Comparison of ENCODE assay signal across 12 cellular contexts in genomic region chr4:96035727-96036126, GRCh38.
DNase-seq lines count a peak whose midpoint lies in the region; ATAC-seq and TF ChIP-seq lines count a peak whose summit lies in the region.
"Had no signal": no experiment of that assay in that cellular context is flagged by ENCODE, and none has a peak within 500 bp of the region (broad histone marks: within the 10 kb centered on the region; RNA-seq: fewer than 3 reads in every experiment).

No MANE protein-coding gene starts in this region.

- H3K9ac ChIP-seq in colonic mucosa (ENCODE audit: low read depth in 2 of 2, low read length in 2 of 2): no peak overlapping the region

- ATAC-seq in HG03457 (IDR thresholded peaks at IDR 0.05; ENCODE audit: unreplicated experiment): no peak
- ATAC-seq: T-cell had no signal

- H3K36me3 ChIP-seq in colonic mucosa (no peaks in the 10 kb centered on the region), osteoblast (ENCODE audit: insufficient read depth, low read length) (no peaks in the 10 kb centered on the region), ascending aorta (no peaks in the 10 kb centered on the region)
- H3K36me3 ChIP-seq: transverse colon had no signal

- H4K20me1 ChIP-seq in osteoblast (ENCODE audit: insufficient read depth, low read length): no peaks in the 10 kb centered on the region

- no peaks in the 10 kb centered on the region for H3K9me3 ChIP-seq in colonic mucosa
- H3K9me3 ChIP-seq in osteoblast (ENCODE audit: low read depth, low read length): no peaks in the 10 kb centered on the region
- no peaks in the 10 kb centered on the region for H3K9me3 ChIP-seq in ascending aorta
- H3K9me3 ChIP-seq: transverse colon had no signal

- H3K4me3 ChIP-seq in colonic mucosa: no peak overlapping the region
- no peak overlapping the region for H3K4me3 ChIP-seq in osteoblast (ENCODE audit: insufficient read depth, low read length)
- no peak overlapping the region for H3K4me3 ChIP-seq in ascending aorta
- H3K4me3 ChIP-seq: transverse colon had no signal

- peak; percentile 27 for TF ChIP-seq CTCF in colonic mucosa (IDR thresholded peaks at IDR 0.05)
- peak; percentile 52 for TF ChIP-seq CTCF in osteoblast (IDR thresholded peaks at IDR 0.05; ENCODE audit: extremely low read depth, low read depth, low read length)
- peak in 1 of 3 experiments; percentile 19 for TF ChIP-seq CTCF in ascending aorta (IDR thresholded peaks at IDR 0.05)

- intact Hi-C loops in colonic mucosa (cut with DNase I): no loop called here
- intact Hi-C loops in ascending aorta (cut with DNase I): no loop called here

- H3K27ac ChIP-seq in colonic mucosa (no peak overlapping the region), osteoblast (ENCODE audit: low read depth, low read length) (no peak overlapping the region), ascending aorta (no peak overlapping the region)
- H3K27ac ChIP-seq: transverse colon had no signal

- H3K79me2 ChIP-seq in osteoblast (ENCODE audit: insufficient read depth, low read length): no peaks in the 10 kb centered on the region

- no peak overlapping the region for H3K4me2 ChIP-seq in osteoblast (ENCODE audit: insufficient read depth, low read length)

- no peak overlapping the region for H2AFZ ChIP-seq in osteoblast (ENCODE audit: low read length)

- H3K4me1 ChIP-seq in colonic mucosa: no peaks in the 10 kb centered on the region
- no peaks in the 10 kb centered on the region for H3K4me1 ChIP-seq in osteoblast (ENCODE audit: insufficient read depth, low read length)
- H3K4me1 ChIP-seq in ascending aorta: no peaks in the 10 kb centered on the region
- H3K4me1 ChIP-seq: transverse colon had no signal

- no peaks in the 10 kb centered on the region for H3K27me3 ChIP-seq in colonic mucosa
- H3K27me3 ChIP-seq in osteoblast (ENCODE audit: insufficient read depth, low read length): no peaks in the 10 kb centered on the region
- H3K27me3 ChIP-seq in ascending aorta: no peaks in the 10 kb centered on the region
- H3K27me3 ChIP-seq: transverse colon had no signal

- DNase-seq in DMS 273 (lab: John Stamatoyannopoulos, UW; ENCODE audit: unreplicated experiment): peak; percentile 30
- no peak for DNase-seq in DMS 273 treated with DMSO at 0.1 percent for 48 hours (lab: John Stamatoyannopoulos, UW)
- peak; percentile 28 for DNase-seq in MV-4-11 (lab: John Stamatoyannopoulos, UW)
- no peak for DNase-seq in colonic mucosa
- DNase-seq in osteoblast (ENCODE audit: insufficient read length, low spot score, missing footprints): no peak
- DNase-seq in germinal center (ENCODE audit: low spot score): no peak
- no peak for DNase-seq in ascending aorta (ENCODE audit: low spot score in 2 of 2)
- DNase-seq: 8988T; activated naive CD4-positive, alpha-beta T cell treated with anti-CD3 and anti-CD28 coated beads, Interleukin-2, amount 10 ng/mL, durations not matched to agents 7 days and 5 days; T-cell; transverse colon had no signal

Comparison
In these comparisons a context has a peak if more than half of its experiments do, and no peak if none do; other contexts are left out.
1. DNase-seq: peak in DMS 273 (single experiment) and MV-4-11 (single experiment); none in DMS 273 treated with DMSO at 0.1 percent for 48 hours (single experiment), colonic mucosa (single experiment), osteoblast (single experiment), germinal center (single experiment) and ascending aorta (0 of 2).